Comparison of ENCODE assay signal across 17 cellular contexts in genomic region chr17:20988896-20989295, GRCh38.
"Had no signal": no experiment of that assay in that cellular context is flagged by ENCODE, and none has a peak within 500 bp of the region (broad histone marks: within the 10 kb centered on the region; RNA-seq: fewer than 3 reads in every experiment).

No MANE protein-coding gene starts in this region.

- H3K27ac ChIP-seq: colonic mucosa, hepatocyte, neural progenitor cell, pancreas, prostate gland, sigmoid colon, skin epidermis had no signal

- H3K4me3 ChIP-seq: colonic mucosa, hepatocyte, mucosa of descending colon, neural progenitor cell, pancreas, prostate gland, sigmoid colon, skin epidermis had no signal

- H3K4me1 ChIP-seq: colonic mucosa, pancreas, prostate gland had no signal

- H3K9me3 Mint-ChIP-seq: naive thymus-derived CD8-positive, alpha-beta T cell had no signal

- ATAC-seq: left colon; mucosa of descending colon; naive thymus-derived CD8-positive, alpha-beta T cell; pancreas had no signal

- H3K9me3 ChIP-seq: colonic mucosa, mucosa of descending colon, pancreas, prostate gland, sigmoid colon had no signal

- H3K27me3 ChIP-seq: colonic mucosa, hepatocyte, neural progenitor cell, pancreas, sigmoid colon had no signal

- H3K4me3 Mint-ChIP-seq: naive thymus-derived CD8-positive, alpha-beta T cell; neural progenitor cell had no signal

- H3K36me3 ChIP-seq: colonic mucosa, pancreas, prostate gland, sigmoid colon had no signal

- DNase-seq: colonic mucosa; effector CD4-positive, alpha-beta T cell; foreskin melanocyte; left colon; naive thymus-derived CD8-positive, alpha-beta T cell; nucleus accumbens; sigmoid colon; stimulated activated CD4-positive, alpha-beta T cell treated with anti-CD3 and anti-CD28 coated beads, Interleukin-2, amount 100 ng/mL, for 24 hours; stimulated activated CD4-positive, alpha-beta T cell treated with anti-CD3 and anti-CD28 coated beads, Interleukin-4, amount 100 ng/mL, for 4 hours; stimulated activated naive CD4-positive, alpha-beta T cell treated with Interleukin-2 at 50 U/mL for 16 hours; trophoblast cell had no signal
